Comparison of ENCODE assay signal across 10 cellular contexts in the genomic region with DNA sequence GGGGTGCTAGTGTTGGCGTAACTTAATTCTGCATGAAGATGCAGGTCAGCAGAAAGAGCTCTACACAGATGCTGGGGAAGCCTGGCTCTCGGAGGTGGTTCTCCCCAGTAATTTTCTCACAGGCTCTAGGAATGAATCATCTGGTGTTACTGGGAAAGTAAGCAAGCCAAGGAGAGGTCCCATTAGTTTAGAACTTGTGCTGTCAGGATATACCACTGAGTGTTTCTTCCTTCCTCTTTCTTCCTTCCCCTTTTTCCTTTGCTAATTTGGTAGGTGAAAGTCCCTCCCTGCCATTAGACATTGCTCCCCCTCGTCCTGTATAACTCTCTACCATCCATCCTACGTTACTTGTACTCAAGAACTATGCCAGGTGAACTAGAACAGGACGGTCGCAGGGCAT.
"Had no signal": no experiment of that assay in that cellular context is flagged by ENCODE, and none has a peak within 500 bp of the region (broad histone marks: within the 10 kb centered on the region; RNA-seq: fewer than 3 reads in every experiment).

No MANE protein-coding gene starts in this region.

- H3K4me3 ChIP-seq: lower lobe of right lung, prostate gland, right lobe of liver, smooth muscle cell had no signal

- H3K36me3 ChIP-seq: lower lobe of right lung, prostate gland, right lobe of liver had no signal

- DNase-seq: activated naive CD4-positive, alpha-beta T cell treated with Interleukin-2 at 50 U/mL for 16 hours; dermis blood vessel endothelial cell; effector memory CD8-positive, alpha-beta T cell; head of caudate nucleus; left colon; lower lobe of right lung; right lobe of liver; stimulated activated naive CD8-positive, alpha-beta T cell treated with anti-CD3 and anti-CD28 coated beads, Interleukin-15, amount 100 ng/mL, for 72 hours had no signal
